ENCODE assay signal across 11 cellular contexts in genomic region chr6:110476046-110476849, GRCh38. TPM values are rescaled to one million over a fixed set of nuclear protein-coding genes. Genes with fewer than 3 reads are reported as not detected.
DNase-seq lines count a peak whose midpoint lies in the region; ATAC-seq, FAIRE-seq and TF ChIP-seq lines count a peak whose summit lies in the region.
"Had no signal": no experiment of that assay in that cellular context is flagged by ENCODE, and none has a peak within 500 bp of the region (broad histone marks: within the 10 kb centered on the region; RNA-seq: fewer than 3 reads in every experiment).

TSS of gene SLC22A16 (minus strand) at chr6:110476613. CDS start at chr6:110476574, 39 bp downstream.

- DNase-seq in A549 (ENCODE audit: low read depth in 1 of 2, low spot score in 1 of 2) (no peak), mammary epithelial cell (no peak), lower leg skin (ENCODE audit: low spot score in 2 of 2) (no peak), amygdala (lab: John Stamatoyannopoulos, UW) (no peak), nephron progenitor cell (no peak), small intestine (no peak)

- H3K79me2 ChIP-seq in mammary epithelial cell (ENCODE audit: insufficient read depth, low read length): no peaks in the 10 kb centered on the region

- peaks cover 40% of the 10 kb centered on the region for H3K9me3 Mint-ChIP-seq in nephron progenitor cell

- H3K9ac ChIP-seq in HUES48 (ENCODE audit: low read depth, low read length) (no peak within 1 kb of the TSS), mammary epithelial cell (ENCODE audit: insufficient read depth, low read length) (no peak within 1 kb of the TSS)

- TF ChIP-seq POLR2A in A549 (IDR thresholded peaks at IDR 0.05; ENCODE audit: low read length) (no peak), lower leg skin (IDR thresholded peaks at IDR 0.05) (no peak)

- intact Hi-C loops in mammary epithelial cell (cut with micrococcal nuclease) (no loop called here), lower leg skin (cut with DNase I; ENCODE audit: low total_unique reads) (no loop called here)

- H4K20me1 ChIP-seq in mammary epithelial cell (ENCODE audit: insufficient read depth, low read length): no peaks in the 10 kb centered on the region

- no peaks in the 10 kb centered on the region for H3K9me3 ChIP-seq in A549
- peaks cover 3% of the 10 kb centered on the region; the same call in 1 of the 2 replicates for H3K9me3 ChIP-seq in HUES48 (ENCODE audit: control insufficient read depth, insufficient read depth, low read length)
- H3K9me3 ChIP-seq in mammary epithelial cell (replicated peaks; ENCODE audit: insufficient read depth, low read length): no peaks in the 10 kb centered on the region
- no peaks in the 10 kb centered on the region for H3K9me3 ChIP-seq in small intestine (ENCODE audit: control insufficient read depth, low read depth)

- TF ChIP-seq CTCF in A549 (IDR thresholded peaks at IDR 0.05): no peak
- no peak for TF ChIP-seq CTCF in mammary epithelial cell (conservative IDR thresholded peaks at IDR 0.05 in 1 of 2, IDR thresholded peaks at IDR 0.05 in 1 of 2; ENCODE audit: extremely low read depth in 1 of 2, insufficient read depth in 1 of 2, low read depth in 1 of 2, low read length in 2 of 2)
- TF ChIP-seq CTCF in lower leg skin (IDR thresholded peaks at IDR 0.05): no peak
- TF ChIP-seq CTCF in nephron progenitor cell (IDR thresholded peaks at IDR 0.05): no peak

- POLR2A ChIA-PET in A549 (lab: Yijun Ruan, JAX): no interaction called here

- H3K4me1 ChIP-seq in A549 (no peaks in the 10 kb centered on the region), HUES48 (ENCODE audit: control insufficient read depth, insufficient read depth, low read length) (no peaks in the 10 kb centered on the region), mammary epithelial cell (ENCODE audit: insufficient read depth, low read length) (no peaks in the 10 kb centered on the region), small intestine (ENCODE audit: control insufficient read depth in 2 of 2, insufficient read depth in 1 of 2, low read depth in 1 of 2, low read length in 1 of 2) (peaks cover 0 to 2% of the 10 kb centered on the region in 2 donors)

- peak within 1 kb of the TSS; percentile 57; the same call in 2 of the 3 replicates for H3K4me2 ChIP-seq in A549
- peak within 1 kb of the TSS; percentile 68 for H3K4me2 ChIP-seq in mammary epithelial cell (ENCODE audit: insufficient read depth, low read depth, low read length)

- peaks cover 13% of the 10 kb centered on the region for H3K27me3 Mint-ChIP-seq in nephron progenitor cell (ENCODE audit: low read depth, poor library complexity)

- H3K36me3 ChIP-seq in HUES48 (ENCODE audit: control insufficient read depth, insufficient read depth, low read length): no peaks in the 10 kb centered on the region
- H3K36me3 ChIP-seq in mammary epithelial cell (ENCODE audit: insufficient read depth, low read length): no peaks in the 10 kb centered on the region
- H3K36me3 ChIP-seq in small intestine (ENCODE audit: control insufficient read depth in 2 of 2, insufficient read depth in 2 of 2, low read length in 2 of 2): no peaks in the 10 kb centered on the region

- H3K4me3 Mint-ChIP-seq in nephron progenitor cell: no peak within 1 kb of the TSS

- no peak for TF ChIP-seq RAD21 in A549 (conservative IDR thresholded peaks at IDR 0.05 in 1 of 2, IDR thresholded peaks at IDR 0.05 in 1 of 2)

- 64% methylated on average over 42 of the region's 85 CpGs for whole genome bisulfite sequencing in A549 (ENCODE audit: missing lambda C conversion rate)
- 23% methylated on average over 12 of the region's 85 CpGs for WGBS in mammary epithelial cell (ENCODE audit: low coverage, missing lambda C conversion rate)
- WGBS in lower leg skin, 2 donors: 3 to 11% methylated on average over 30 to 79 of the region's 85 CpGs
- WGBS in small intestine, 3 donors: 2 to 6% (median 3%) methylated on average over 57 to 84 of the region's 85 CpGs

- no peak for FAIRE-seq in A549 (lab: Jason Lieb, UNC)
- FAIRE-seq in small intestine (lab: Jason Lieb, UNC): no peak
- FAIRE-seq: G401.6, islet of Langerhans had no signal

- H3K27me3 ChIP-seq in HUES48 (ENCODE audit: control insufficient read depth, insufficient read depth, low read length) (peaks cover 14% of the 10 kb centered on the region), mammary epithelial cell (ENCODE audit: insufficient read depth, low read length) (peaks cover 14% of the 10 kb centered on the region), small intestine (ENCODE audit: control insufficient read depth in 2 of 2, insufficient read depth in 2 of 2, low read length in 2 of 2) (peaks cover 4 to 11% of the 10 kb centered on the region in 2 donors)

- H3K4me3 ChIP-seq in A549: peak within 1 kb of the TSS; percentile 22; the same call in 1 of the 3 replicates
- peak within 1 kb of the TSS; percentile 32; the same call in 1 of the 2 replicates for H3K4me3 ChIP-seq in HUES48 (ENCODE audit: low read depth, low read length)
- H3K4me3 ChIP-seq in mammary epithelial cell (replicated peaks in 1 of 3; ENCODE audit: insufficient read depth in 1 of 3, low read depth in 2 of 3, low read length in 3 of 3): peak within 1 kb of the TSS in 2 of 3 experiments; percentile 21 to 29
- H3K4me3 ChIP-seq in lower leg skin (ENCODE audit: low read depth, poor library complexity, severe bottlenecking): peak within 1 kb of the TSS; percentile 10
- peak within 1 kb of the TSS in 1 of 2 donors; percentile 25 for H3K4me3 ChIP-seq in small intestine (ENCODE audit: low read depth in 1 of 2, low read length in 2 of 2)

- H3K27ac ChIP-seq in A549 (no peak within 1 kb of the TSS), HUES48 (ENCODE audit: low read depth, low read length) (no peak within 1 kb of the TSS), mammary epithelial cell (ENCODE audit: insufficient read depth, low read depth, low read length) (no peak within 1 kb of the TSS), small intestine (ENCODE audit: low read depth in 1 of 2, low read length in 1 of 2) (no peak within 1 kb of the TSS)
- H3K27ac ChIP-seq: VCaP had no signal

- no peaks in the 10 kb centered on the region for H3K36me3 Mint-ChIP-seq in nephron progenitor cell (ENCODE audit: low read depth)

- no TSS peak for BruUV-seq in mammary epithelial cell (replicated peaks; lab: Mats Ljungman, UMichigan)

- peak within 1 kb of the TSS; percentile 47 for H2AFZ ChIP-seq in mammary epithelial cell (ENCODE audit: low read depth, low read length)

- CTCF ChIA-PET in A549 (lab: Yijun Ruan, JAX): no interaction called here
- CTCF ChIA-PET in mammary epithelial cell (lab: Charles Lee; ENCODE audit: low non-redundant PET): no interaction called here

- ATAC-seq in A549: no peak
- no peak for ATAC-seq in GM21786 (IDR thresholded peaks at IDR 0.05; ENCODE audit: unreplicated experiment)

- in situ Hi-C loops in mammary epithelial cell (cut with MboI; ENCODE audit: low sequenced_read_pairs in 2 of 2): no loop called here

- no peak for TF ChIP-seq EP300 in A549 (IDR thresholded peaks at IDR 0.05)

- no peak within 1 kb of the TSS for H3K27ac Mint-ChIP-seq in nephron progenitor cell

- dilution Hi-C loops in mammary epithelial cell (cut with HindIII; ENCODE audit: low sequenced_read_pairs): no loop called here

- H3K4me1 Mint-ChIP-seq in nephron progenitor cell: no peaks in the 10 kb centered on the region

TF ChIP-seq in A549, 52 proteins besides CTCF, POLR2A, EP300 and RAD21:
- no peak for TF ChIP-seq FOSB (CRISPR knock-in tag; IDR thresholded peaks at IDR 0.05)
- no peak for TF ChIP-seq KDM1A (IDR thresholded peaks at IDR 0.05; ENCODE audit: low read depth)
- no peak for TF ChIP-seq CBX8 (IDR thresholded peaks at IDR 0.05)
- TF ChIP-seq MAFK (IDR thresholded peaks at IDR 0.05; ENCODE audit: partially characterized antibody): no peak
- no peak for TF ChIP-seq EHF (CRISPR knock-in tag; IDR thresholded peaks at IDR 0.05)
- TF ChIP-seq CBX2 (IDR thresholded peaks at IDR 0.05; ENCODE audit: borderline replicate concordance, low read depth): no peak
- no peak for TF ChIP-seq MAZ (IDR thresholded peaks at IDR 0.05; ENCODE audit: borderline replicate concordance, low read depth, low read length)
- TF ChIP-seq FOXS1 (CRISPR knock-in tag; IDR thresholded peaks at IDR 0.05): no peak
- TF ChIP-seq HDAC2 (IDR thresholded peaks at IDR 0.05): no peak
- TF ChIP-seq EHMT2 (IDR thresholded peaks at IDR 0.05; ENCODE audit: low read depth): no peak
- TF ChIP-seq ESRRA (IDR thresholded peaks at IDR 0.05; ENCODE audit: borderline replicate concordance, low read length): no peak
- no peak for TF ChIP-seq BHLHE40 (IDR thresholded peaks at IDR 0.05; ENCODE audit: low read depth, low read length)
- no peak for TF ChIP-seq RFX5 (IDR thresholded peaks at IDR 0.05)
- no peak for TF ChIP-seq E2F6 (IDR thresholded peaks at IDR 0.05; ENCODE audit: borderline replicate concordance, low read depth)
- TF ChIP-seq SMC3 (IDR thresholded peaks at IDR 0.05): no peak

RNA-seq across cellular contexts. Expression of gene SLC22A16, which starts in this region (rescaled TPM):
- not detected in 2 replicates for polyA plus RNA-seq in A549 (2011; rRNA removed)
- not detected in 2 replicates for polyA plus RNA-seq in A549 (2012; cell fraction: cytosol; rRNA removed)
- polyA plus RNA-seq in A549 (2012; cell fraction: nucleus; rRNA removed): not detected in 2 replicates
- not detected in 3 replicates for polyA plus RNA-seq in A549 (2017; fragmentation: RNase III; extraction: RNeasy Plus Mini Kit Qiagen cat#74134 plus additional on column Dnase treatment)
- not detected in 2 replicates for polyA minus RNA-seq in A549 (2011; rRNA and poly(A)+ RNA removed)
- under 1 TPM in 1 of 2 donors, not detected in 1; under 0.01 TPM for total RNA-seq in mammary epithelial cell
- not detected for polyA plus RNA-seq in mammary epithelial cell
- polyA minus RNA-seq in mammary epithelial cell: not detected
- total RNA-seq in lower leg skin: under 1 TPM in 1 of 4 donors, not detected in 3; 0.17 TPM
- polyA plus RNA-seq in small intestine: under 1 TPM in 1 of 3 donors, not detected in 2; 0.16 TPM
